12 cellular contexts compared by ENCODE assay signal in the genomic region with DNA sequence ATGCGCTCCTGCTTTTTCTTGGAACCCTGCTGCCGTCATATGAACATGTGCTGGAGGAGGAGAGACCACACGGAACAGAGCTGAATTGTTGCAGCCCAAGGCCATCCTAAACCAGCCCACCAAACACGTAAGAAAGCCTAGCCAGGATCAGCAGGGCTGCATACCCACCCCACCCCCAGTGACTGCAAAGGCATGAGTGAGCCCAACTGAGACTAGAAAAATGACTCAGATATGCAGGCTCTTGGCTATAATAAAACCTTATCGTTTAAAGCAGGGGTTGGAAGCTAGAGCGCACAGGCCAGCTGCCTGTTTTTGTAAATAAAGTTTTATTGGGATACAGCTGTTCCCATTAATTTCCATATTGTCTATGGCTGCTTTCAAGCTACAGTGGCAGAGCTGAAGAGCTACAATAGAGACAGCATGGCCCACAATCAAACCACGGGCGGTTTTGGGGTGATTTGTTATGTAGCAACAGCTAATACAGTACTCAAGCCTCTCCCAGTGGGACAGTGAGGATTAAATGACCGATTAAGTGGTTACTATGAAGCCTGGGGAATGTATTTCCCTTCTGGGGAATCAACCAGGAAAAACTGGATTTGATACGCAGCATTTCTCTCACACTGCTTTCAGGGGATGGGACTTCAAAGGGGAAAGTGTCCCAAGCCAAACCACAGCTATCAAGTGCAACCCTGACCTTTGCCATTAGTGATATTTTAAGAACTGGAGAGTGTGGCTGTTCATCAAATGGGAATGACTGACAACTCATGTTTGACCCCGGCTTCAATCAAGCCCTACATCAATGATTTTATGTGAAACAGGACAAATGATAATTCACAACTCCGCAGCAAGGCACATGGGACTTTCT. TPM values are rescaled to one million over a fixed set of nuclear protein-coding genes. Genes with fewer than 3 reads are reported as not detected.
DNase-seq lines count a peak whose midpoint lies in the region; ATAC-seq and TF ChIP-seq lines count a peak whose summit lies in the region.
"Had no signal": no experiment of that assay in that cellular context is flagged by ENCODE, and none has a peak within 500 bp of the region (broad histone marks: within the 10 kb centered on the region; RNA-seq: fewer than 3 reads in every experiment).

No MANE protein-coding gene starts in this region.

- no peak for TF ChIP-seq EP300 in transverse colon (IDR thresholded peaks at IDR 0.05; ENCODE audit: low read depth)

- intact Hi-C loops in cardiac septum (cut with DNase I): loop anchor here (5.0 to 10.0 kb wide), 2 partner anchors 125 to 258 kb away; a partner anchor contains a TSS
- intact Hi-C loops in Right ventricle myocardium superior (cut with DNase I): no loop called here
- intact Hi-C loops in left colon (cut with DNase I, micrococcal nuclease): no loop called here
- intact Hi-C loops in transverse colon (cut with DNase I; ENCODE audit: low total_unique reads): no loop called here

- H3K27me3 ChIP-seq in transverse colon: no peaks in the 10 kb centered on the region

- in situ Hi-C loops in astrocyte of the spinal cord (cut with HindIII; ENCODE audit: low sequenced_read_pairs): no loop called here
- in situ Hi-C loops in transverse colon (cut with MboI; ENCODE audit: low pct_ligation_motif_present in 1 of 4, low pct_unique_long_range_greater_than_20kb in 1 of 4, low sequenced_read_pairs in 3 of 4): loop anchor here in 1 of 4 donors (25.0 kb wide), 3 partner anchors 150 to 600 kb away; a partner anchor contains a TSS

- H3K36me3 ChIP-seq in transverse colon: no peaks in the 10 kb centered on the region

- CTCF ChIA-PET in activated CD8-positive, alpha-beta T cell treated with anti-CD3 and anti-CD28 coated beads, Interleukin-2, amount 10 ng/mL, durations not matched to agents 7 days and 5 days (lab: Charles Lee): interaction anchor here (1.0 to 1.1 kb wide), 2 partner anchors 8 to 149 kb away, joined by 3 to 5 read pairs; no protein-coding TSS in a partner anchor

- peaks cover 11 to 67% (median 46%) of the 10 kb centered on the region in 4 donors for H3K4me1 ChIP-seq in transverse colon

- H3K27ac Mint-ChIP-seq in activated CD8-positive, alpha-beta T cell treated with anti-CD3 and anti-CD28 coated beads, Interleukin-2, amount 10 ng/mL, durations not matched to agents 7 days and 5 days: no peak overlapping the region
- H3K27ac Mint-ChIP-seq: activated CD8-positive, alpha-beta memory T cell treated with anti-CD3 and anti-CD28 coated beads, Interleukin-2, amount 10 ng/mL, durations not matched to agents 7 days and 5 days; B cell had no signal

- no peaks in the 10 kb centered on the region for H3K9me3 Mint-ChIP-seq in activated CD8-positive, alpha-beta T cell treated with anti-CD3 and anti-CD28 coated beads, Interleukin-2, amount 10 ng/mL, durations not matched to agents 7 days and 5 days (ENCODE audit: insufficient read depth)

- H3K27ac ChIP-seq in transverse colon: peak overlapping the region; percentile 8 to 98 (median 38)
- no peak overlapping the region for H3K27ac ChIP-seq in caudate nucleus (ENCODE audit: low read depth, low read length)

- H3K4me3 Mint-ChIP-seq in activated CD8-positive, alpha-beta T cell treated with anti-CD3 and anti-CD28 coated beads, Interleukin-2, amount 10 ng/mL, durations not matched to agents 7 days and 5 days: no peak overlapping the region
- H3K4me3 Mint-ChIP-seq: activated CD8-positive, alpha-beta memory T cell treated with anti-CD3 and anti-CD28 coated beads, Interleukin-2, amount 10 ng/mL, durations not matched to agents 7 days and 5 days; B cell had no signal

- POLR2A ChIA-PET in activated CD8-positive, alpha-beta T cell treated with anti-CD3 and anti-CD28 coated beads, Interleukin-2, amount 10 ng/mL, durations not matched to agents 7 days and 5 days (lab: Charles Lee): no interaction called here

- peaks cover 34% of the 10 kb centered on the region for H3K27me3 Mint-ChIP-seq in activated CD8-positive, alpha-beta T cell treated with anti-CD3 and anti-CD28 coated beads, Interleukin-2, amount 10 ng/mL, durations not matched to agents 7 days and 5 days (ENCODE audit: low read depth)

- peak; percentile 65 for DNase-seq in cardiac septum (ENCODE audit: low spot score)
- DNase-seq in Right ventricle myocardium superior: no peak
- DNase-seq in astrocyte of the spinal cord (ENCODE audit: low read depth, low spot score): peak; percentile 78
- no peak for DNase-seq in left colon
- no peak for DNase-seq in transverse colon
- no peak for DNase-seq in hippocampal formation (lab: John Stamatoyannopoulos, UW)
- no peak for DNase-seq in activated CD8-positive, alpha-beta T cell treated with anti-CD3 and anti-CD28 coated beads, Interleukin-2, amount 10 ng/mL, durations not matched to agents 7 days and 5 days
- DNase-seq in caudate nucleus (lab: John Stamatoyannopoulos, UW): no peak
- DNase-seq: activated CD8-positive, alpha-beta memory T cell treated with anti-CD3 and anti-CD28 coated beads, Interleukin-2, amount 10 ng/mL, durations not matched to agents 7 days and 5 days; NCI-H1105; stimulated activated naive CD4-positive, alpha-beta T cell had no signal

- H3K4me3 ChIP-seq in astrocyte of the spinal cord (ENCODE audit: low read depth, low read length) (no peak overlapping the region), transverse colon (no peak overlapping the region)

- H3K9me3 ChIP-seq in transverse colon: no peaks in the 10 kb centered on the region

- H3K4me1 Mint-ChIP-seq in activated CD8-positive, alpha-beta T cell treated with anti-CD3 and anti-CD28 coated beads, Interleukin-2, amount 10 ng/mL, durations not matched to agents 7 days and 5 days (ENCODE audit: low read depth): peaks cover 10% of the 10 kb centered on the region

- TF ChIP-seq POLR2A in transverse colon (IDR thresholded peaks at IDR 0.05): no peak

- WGBS in transverse colon (ENCODE audit: low coverage in 1 of 2), 2 donors: 68 to 77% methylated on average over 5 to 12 of the region's 12 CpGs

- no peak for ATAC-seq in Right ventricle myocardium superior (ENCODE audit: poor library complexity)
- peak; percentile 23 for ATAC-seq in left colon
- no peak for ATAC-seq in activated CD8-positive, alpha-beta T cell treated with anti-CD3 and anti-CD28 coated beads, Interleukin-2, amount 10 ng/mL, durations not matched to agents 7 days and 5 days
- ATAC-seq: activated CD8-positive, alpha-beta memory T cell treated with anti-CD3 and anti-CD28 coated beads, Interleukin-2, amount 10 ng/mL, durations not matched to agents 7 days and 5 days had no signal

- no peak for TF ChIP-seq CTCF in astrocyte of the spinal cord (IDR thresholded peaks at IDR 0.05; ENCODE audit: low read depth, low read length)
- no peak for TF ChIP-seq CTCF in transverse colon (IDR thresholded peaks at IDR 0.05)

- H3K36me3 Mint-ChIP-seq in activated CD8-positive, alpha-beta T cell treated with anti-CD3 and anti-CD28 coated beads, Interleukin-2, amount 10 ng/mL, durations not matched to agents 7 days and 5 days (ENCODE audit: low read depth): no peaks in the 10 kb centered on the region
- H3K36me3 Mint-ChIP-seq: activated CD8-positive, alpha-beta memory T cell treated with anti-CD3 and anti-CD28 coated beads, Interleukin-2, amount 10 ng/mL, durations not matched to agents 7 days and 5 days had no signal

RNA-seq across cellular contexts. Expression of a gene that starts 6.3 kb away (rescaled TPM):
- 39.0 TPM for total RNA-seq in cardiac septum
- total RNA-seq in Right ventricle myocardium superior: 15.0 TPM
- 10 to 100 TPM; 19.6 to 26.2 TPM for total RNA-seq in left colon
- total RNA-seq in transverse colon: 10 to 100 TPM; 11.9 to 33.7 (median 22.2) TPM
- under 1 TPM; 0.57 to 0.58 TPM for total RNA-seq in activated CD8-positive, alpha-beta T cell treated with anti-CD3 and anti-CD28 coated beads, Interleukin-2, amount 10 ng/mL, durations not matched to agents 7 days and 5 days

Comparison
In these comparisons a context has a peak if more than half of its experiments do, and no peak if none do; other contexts are left out.
1. DNase-seq: peak in cardiac septum (single experiment) and astrocyte of the spinal cord (single experiment); none in Right ventricle myocardium superior (single experiment), left colon (0 of 2), transverse colon (single experiment), hippocampal formation (0 of 2), activated CD8-positive, alpha-beta T cell treated with anti-CD3 and anti-CD28 coated beads, Interleukin-2, amount 10 ng/mL, durations not matched to agents 7 days and 5 days (single experiment) and caudate nucleus (0 of 61).
2. RNA of a gene that starts 6.3 kb away (total RNA-seq): 39.0 TPM in cardiac septum (single experiment), 11.9 to 33.7 TPM in transverse colon, 19.6 to 26.2 TPM in left colon and 15.0 TPM in Right ventricle myocardium superior (single experiment); 0.57 to 0.58 TPM in activated CD8-positive, alpha-beta T cell treated with anti-CD3 and anti-CD28 coated beads, Interleukin-2, amount 10 ng/mL, durations not matched to agents 7 days and 5 days; every median in the first group is over 4 times any median in the second.